ENCODE assay signal across 11 cellular contexts in the genomic region with DNA sequence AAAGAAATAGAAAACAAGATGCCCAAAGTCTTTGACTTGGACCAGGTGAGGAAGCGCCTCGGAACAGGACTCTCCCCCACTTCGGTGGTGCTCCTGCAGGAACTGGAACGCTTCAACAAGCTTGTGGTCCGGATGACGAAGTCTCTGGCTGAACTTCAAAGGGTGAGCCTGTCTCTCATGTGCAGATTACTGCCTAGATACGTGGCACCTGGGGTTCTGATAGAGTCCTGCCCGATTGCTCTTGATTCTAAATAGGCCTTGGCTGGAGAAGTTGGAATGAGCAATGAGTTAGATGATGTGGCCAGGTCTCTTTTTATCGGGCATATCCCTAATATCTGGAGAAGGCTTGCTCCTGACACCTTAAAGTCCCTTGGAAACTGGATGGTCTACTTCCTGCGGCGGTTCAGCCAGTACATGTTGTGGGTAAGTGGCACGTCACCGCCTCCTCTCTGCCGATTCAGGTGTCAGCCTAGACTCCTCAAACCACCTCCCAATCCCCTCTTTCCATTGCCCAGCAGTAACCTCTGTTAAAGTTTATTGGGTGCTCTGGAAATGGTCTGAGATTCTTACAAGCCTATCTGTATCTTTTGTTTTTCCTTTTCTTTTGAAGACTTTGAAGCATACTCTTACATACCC. TPM values are rescaled to one million over a fixed set of nuclear protein-coding genes. Genes with fewer than 3 reads are reported as not detected.
A peak's percentile ranks its signal among the peaks of the same experiment; 100 is the strongest.
DNase-seq lines count a peak whose midpoint lies in the region; ATAC-seq, FAIRE-seq and TF ChIP-seq lines count a peak whose summit lies in the region.
"Had no signal": no experiment of that assay in that cellular context is flagged by ENCODE, and none has a peak within 500 bp of the region (broad histone marks: within the 10 kb centered on the region; RNA-seq: fewer than 3 reads in every experiment).

No MANE protein-coding gene starts in this region.

- H3K9me3 Mint-ChIP-seq in activated CD4-positive, alpha-beta memory T cell treated with anti-CD3 and anti-CD28 coated beads for 36 hours = no peaks in the 10 kb centered on the region
- H3K9me3 Mint-ChIP-seq in activated CD4-positive, alpha-beta memory T cell treated with anti-CD3 and anti-CD28 coated beads, Interleukin-2, amount 10 ng/mL, durations not matched to agents 7 days and 5 days = no peaks in the 10 kb centered on the region
- H3K9me3 Mint-ChIP-seq in stimulated activated effector memory CD8-positive, alpha-beta T cell treated with anti-CD3 and anti-CD28 coated beads, Interleukin-12 subunit alpha, Interleukin-12 subunit beta, amount 100 ng/mL, for 72 hours = no peaks in the 10 kb centered on the region
- H3K9me3 Mint-ChIP-seq in chondrocyte (ENCODE audit: low read depth) = peaks cover 13% of the 10 kb centered on the region

- peaks cover 68 to 94% of the 10 kb centered on the region in 2 experiments for H3K27me3 ChIP-seq in K562 (ENCODE audit: control insufficient read depth in 2 of 2, insufficient read depth in 2 of 2, low read length in 2 of 2)
- no peaks in the 10 kb centered on the region for H3K27me3 ChIP-seq in transverse colon

- in situ Hi-C loops in K562 (cut with MboI) (no loop called here), transverse colon (cut with MboI; ENCODE audit: low pct_ligation_motif_present in 1 of 4, low pct_unique_long_range_greater_than_20kb in 1 of 4, low sequenced_read_pairs in 3 of 4) (no loop called here)

- H3K4me3 Mint-ChIP-seq in activated CD4-positive, alpha-beta memory T cell treated with anti-CD3 and anti-CD28 coated beads for 36 hours = no peak overlapping the region
- H3K4me3 Mint-ChIP-seq in activated CD4-positive, alpha-beta memory T cell treated with anti-CD3 and anti-CD28 coated beads, Interleukin-2, amount 10 ng/mL, durations not matched to agents 7 days and 5 days = no peak overlapping the region
- no peak overlapping the region for H3K4me3 Mint-ChIP-seq in stimulated activated effector memory CD8-positive, alpha-beta T cell treated with anti-CD3 and anti-CD28 coated beads, Interleukin-12 subunit alpha, Interleukin-12 subunit beta, amount 100 ng/mL, for 72 hours
- H3K4me3 Mint-ChIP-seq in chondrocyte (ENCODE audit: unreplicated experiment) = no peak overlapping the region

- H3K9me1 ChIP-seq in K562 (ENCODE audit: control insufficient read depth, insufficient read depth, low read length) = no peaks in the 10 kb centered on the region

- H3K4me1 Mint-ChIP-seq in activated CD4-positive, alpha-beta memory T cell treated with anti-CD3 and anti-CD28 coated beads for 36 hours (ENCODE audit: low read depth) = peaks cover 13% of the 10 kb centered on the region
- H3K4me1 Mint-ChIP-seq in activated CD4-positive, alpha-beta memory T cell treated with anti-CD3 and anti-CD28 coated beads, Interleukin-2, amount 10 ng/mL, durations not matched to agents 7 days and 5 days = peaks cover 18% of the 10 kb centered on the region
- peaks cover 24% of the 10 kb centered on the region for H3K4me1 Mint-ChIP-seq in stimulated activated effector memory CD8-positive, alpha-beta T cell treated with anti-CD3 and anti-CD28 coated beads, Interleukin-12 subunit alpha, Interleukin-12 subunit beta, amount 100 ng/mL, for 72 hours
- no peaks in the 10 kb centered on the region for H3K4me1 Mint-ChIP-seq in chondrocyte (ENCODE audit: low read depth)

- DNase-seq in activated CD4-positive, alpha-beta memory T cell treated with anti-CD3 and anti-CD28 coated beads for 36 hours = peak; percentile 58
- no peak for DNase-seq in activated CD4-positive, alpha-beta memory T cell treated with anti-CD3 and anti-CD28 coated beads, Interleukin-2, amount 10 ng/mL, durations not matched to agents 7 days and 5 days
- DNase-seq in activated CD4-positive, alpha-beta T cell treated with anti-CD3 and anti-CD28 coated beads, Interleukin-2, amount 50 U/mL, for 1 hour = peak; percentile 39
- DNase-seq in K562 (ENCODE audit: extremely low read depth in 1 of 4, low spot score in 3 of 4) = no peak
- no peak for DNase-seq in stimulated activated effector memory CD8-positive, alpha-beta T cell treated with anti-CD3 and anti-CD28 coated beads, Interleukin-12 subunit alpha, Interleukin-12 subunit beta, amount 100 ng/mL, for 72 hours (ENCODE audit: low spot score in 2 of 2)
- DNase-seq in chondrocyte (ENCODE audit: low spot score) = no peak
- DNase-seq in transverse colon = no peak
- DNase-seq: DMS153, NCI-H1694, NCI-H748 treated with DMSO at 0.1 percent for 48 hours had no signal

- no peak for TF ChIP-seq EP300 in K562 (IDR thresholded peaks at IDR 0.05; ENCODE audit: low read length)
- no peak for TF ChIP-seq EP300 in transverse colon (IDR thresholded peaks at IDR 0.05; ENCODE audit: low read depth)

- TF ChIP-seq CTCF in K562 (IDR thresholded peaks at IDR 0.05 in 2 of 3, conservative IDR thresholded peaks at IDR 0.05 in 1 of 3; ENCODE audit: insufficient read depth in 2 of 3, low read depth in 1 of 3, low read length in 3 of 3) (0 out of 6 replicates have a peak, but pooled peaks of 1 of the 3 experiments have one; percentile 19), chondrocyte (IDR thresholded peaks at IDR 0.05) (no peak), transverse colon (IDR thresholded peaks at IDR 0.05) (no peak)

- H2AFZ ChIP-seq in K562 (ENCODE audit: low read depth, low read length) = no peak overlapping the region

- FAIRE-seq in K562 (lab: Jason Lieb, UNC) = peak; percentile 11

- no peaks in the 10 kb centered on the region for H3K27me3 Mint-ChIP-seq in activated CD4-positive, alpha-beta memory T cell treated with anti-CD3 and anti-CD28 coated beads for 36 hours
- peaks cover 17% of the 10 kb centered on the region for H3K27me3 Mint-ChIP-seq in activated CD4-positive, alpha-beta memory T cell treated with anti-CD3 and anti-CD28 coated beads, Interleukin-2, amount 10 ng/mL, durations not matched to agents 7 days and 5 days
- H3K27me3 Mint-ChIP-seq in chondrocyte (ENCODE audit: low read depth) = no peaks in the 10 kb centered on the region

- TF ChIP-seq POLR2A in K562 (conservative IDR thresholded peaks at IDR 0.05) (no peak), transverse colon (IDR thresholded peaks at IDR 0.05) (no peak)

- no peak for TF ChIP-seq RAD21 in K562 (CRISPR knock-in tag; conservative IDR thresholded peaks at IDR 0.05 in 1 of 2, IDR thresholded peaks at IDR 0.05 in 1 of 2)

- H3K79me2 ChIP-seq in K562 (ENCODE audit: control insufficient read depth, insufficient read depth, low read length) = no peaks in the 10 kb centered on the region

- whole genome bisulfite sequencing in K562 (ENCODE audit: insufficient coverage, low coverage, missing lambda C conversion rate) = 9% methylated on average over 14 of the region's 14 CpGs
- WGBS in transverse colon (ENCODE audit: low coverage in 1 of 2), 2 donors = 79 to 88% methylated on average over 5 to 14 of the region's 14 CpGs

- H3K36me3 ChIP-seq in K562 (ENCODE audit: control insufficient read depth, insufficient read depth, low read length) (no peaks in the 10 kb centered on the region), transverse colon (no peaks in the 10 kb centered on the region)

- BruUV-seq in K562 (replicated peaks; lab: Mats Ljungman, UMichigan) = no TSS peak

- H3K9ac ChIP-seq in K562 (ENCODE audit: insufficient read depth in 1 of 2, low read depth in 2 of 2, low read length in 2 of 2) = no peak overlapping the region

- POLR2A ChIA-PET in activated CD4-positive, alpha-beta memory T cell treated with anti-CD3 and anti-CD28 coated beads for 36 hours (lab: Charles Lee) = no interaction called here
- POLR2A ChIA-PET in activated CD4-positive, alpha-beta memory T cell treated with anti-CD3 and anti-CD28 coated beads, Interleukin-2, amount 10 ng/mL, durations not matched to agents 7 days and 5 days (lab: Charles Lee) = interaction anchor here (0.6 kb wide), 1 partner anchor 12 kb away, joined by 3 read pairs; no protein-coding TSS in a partner anchor
- POLR2A ChIA-PET in K562 (lab: Yijun Ruan, JAX) = no interaction called here

- H3K36me3 Mint-ChIP-seq in activated CD4-positive, alpha-beta memory T cell treated with anti-CD3 and anti-CD28 coated beads for 36 hours = peaks cover 2% of the 10 kb centered on the region
- H3K36me3 Mint-ChIP-seq in activated CD4-positive, alpha-beta memory T cell treated with anti-CD3 and anti-CD28 coated beads, Interleukin-2, amount 10 ng/mL, durations not matched to agents 7 days and 5 days (ENCODE audit: low read depth) = peaks cover 5% of the 10 kb centered on the region
- H3K36me3 Mint-ChIP-seq in stimulated activated effector memory CD8-positive, alpha-beta T cell treated with anti-CD3 and anti-CD28 coated beads, Interleukin-12 subunit alpha, Interleukin-12 subunit beta, amount 100 ng/mL, for 72 hours = no peaks in the 10 kb centered on the region
- peaks cover 17% of the 10 kb centered on the region for H3K36me3 Mint-ChIP-seq in chondrocyte (ENCODE audit: low read depth)

- H4K20me1 ChIP-seq in K562 (replicated peaks; ENCODE audit: control insufficient read depth, insufficient read depth, low read length) = peaks cover 12% of the 10 kb centered on the region

- CTCF ChIA-PET in activated CD4-positive, alpha-beta memory T cell treated with anti-CD3 and anti-CD28 coated beads for 36 hours (lab: Charles Lee) = interaction anchor here (0.6 kb wide), 1 partner anchor 27 kb away, joined by 4 read pairs; no protein-coding TSS in a partner anchor
- CTCF ChIA-PET in activated CD4-positive, alpha-beta memory T cell treated with anti-CD3 and anti-CD28 coated beads, Interleukin-2, amount 10 ng/mL, durations not matched to agents 7 days and 5 days (lab: Charles Lee) = no interaction called here
- CTCF ChIA-PET in K562 (lab: Yijun Ruan, JAX; ENCODE audit: low intra/inter-chr PET ratio) = no interaction called here

- intact Hi-C loops in activated CD4-positive, alpha-beta memory T cell treated with anti-CD3 and anti-CD28 coated beads for 36 hours (cut with micrococcal nuclease) = no loop called here
- intact Hi-C loops in K562 (cut with micrococcal nuclease) = no loop called here
- intact Hi-C loops in transverse colon (cut with DNase I; ENCODE audit: low total_unique reads) = no loop called here

- no peak overlapping the region for H3K27ac Mint-ChIP-seq in activated CD4-positive, alpha-beta memory T cell treated with anti-CD3 and anti-CD28 coated beads for 36 hours
- no peak overlapping the region for H3K27ac Mint-ChIP-seq in activated CD4-positive, alpha-beta memory T cell treated with anti-CD3 and anti-CD28 coated beads, Interleukin-2, amount 10 ng/mL, durations not matched to agents 7 days and 5 days
- H3K27ac Mint-ChIP-seq in stimulated activated effector memory CD8-positive, alpha-beta T cell treated with anti-CD3 and anti-CD28 coated beads, Interleukin-12 subunit alpha, Interleukin-12 subunit beta, amount 100 ng/mL, for 72 hours = no peak overlapping the region
- H3K27ac Mint-ChIP-seq in chondrocyte (ENCODE audit: unreplicated experiment) = no peak overlapping the region

- no peak overlapping the region for H3K4me2 ChIP-seq in K562 (ENCODE audit: insufficient read depth, low read length)

- H3K4me3 ChIP-seq in K562 = no peak overlapping the region
- H3K4me3 ChIP-seq in transverse colon = no peak overlapping the region

- H3K9me3 ChIP-seq in K562 (replicated peaks; ENCODE audit: control insufficient read depth, insufficient read depth, low read depth, low read length) (no peaks in the 10 kb centered on the region), transverse colon (no peaks in the 10 kb centered on the region)

- H3K4me1 ChIP-seq in K562 (replicated peaks in 1 of 2; ENCODE audit: control insufficient read depth in 2 of 2, insufficient read depth in 2 of 2, low read length in 2 of 2) (peaks cover 0 to 4% of the 10 kb centered on the region in 2 experiments; a peak in 4 of 5 replicates), transverse colon (no peaks in the 10 kb centered on the region)

- ATAC-seq in K562 = no peak
- ATAC-seq in stimulated activated effector memory CD8-positive, alpha-beta T cell treated with anti-CD3 and anti-CD28 coated beads, Interleukin-12 subunit alpha, Interleukin-12 subunit beta, amount 100 ng/mL, for 72 hours = peak; percentile 55
- no peak for ATAC-seq in HG02763 (IDR thresholded peaks at IDR 0.05; ENCODE audit: unreplicated experiment)

- no peak overlapping the region for H3K27ac ChIP-seq in K562 (ENCODE audit: extremely low read depth, low read depth, low read length)
- H3K27ac ChIP-seq in transverse colon = no peak overlapping the region

RNA-seq across cellular contexts. Expression of a gene that starts 40.8 kb away (rescaled TPM):
- total RNA-seq in activated CD4-positive, alpha-beta memory T cell treated with anti-CD3 and anti-CD28 coated beads for 36 hours = 10 to 100 TPM; 11.4 to 11.7 TPM
- 10 to 100 TPM; 20.3 to 20.5 TPM for total RNA-seq in activated CD4-positive, alpha-beta memory T cell treated with anti-CD3 and anti-CD28 coated beads, Interleukin-2, amount 10 ng/mL, durations not matched to agents 7 days and 5 days
- 5.4 and 7.1 TPM in 2 replicates for total RNA-seq in K562 (2011; cell fraction: chromatin; rRNA removed; ENCODE audit: low replicate concordance)
- total RNA-seq in K562 (2011; cell fraction: nucleolus; rRNA removed) = 4.5 and 5.0 TPM in 2 replicates
- 4.6 and 7.2 TPM in 2 replicates for total RNA-seq in K562 (2011; cell fraction: nucleoplasm; rRNA removed)
- total RNA-seq in K562 (2014; rRNA removed) (1.4 TPM in 2 replicates), K562 (2014; rRNA removed; fragmentation: Illumina TruSeq; extraction: Trizol) (1.3 and 1.7 TPM in 2 replicates), K562 (2015; rRNA removed; fragmentation: Illumina TruSeq; extraction: Trizol) (1.5 and 2.1 TPM in 2 replicates), K562 (2021) (4.0 and 5.9 TPM in 2 replicates), chondrocyte (63.0 to 74.7 TPM (median 68.8 TPM) in 3 replicates), transverse colon (10 to 100 TPM; 14.8 to 48.8 (median 21.1) TPM)
- polyA plus RNA-seq in K562 (2011; rRNA removed) (2.6 and 6.8 TPM in 2 replicates), K562 (2014; fragmentation: Illumina TruSeq; extraction: Trizol) (2.6 and 3.6 TPM in 2 replicates), K562 (2014; fragmentation: Nextera tagmentation; extraction: Ambion mirVana) (under 1 TPM; 0.27 to 0.30 TPM), K562 (2014; rRNA removed) (3.1 and 3.4 TPM in 2 replicates)
- 2.4 and 6.8 TPM in 2 replicates for polyA plus RNA-seq in K562 (2011; cell fraction: cytosol; rRNA removed)
- polyA plus RNA-seq in K562 (2011; cell fraction: nucleus; rRNA removed) = 6.6 and 11.3 TPM in 2 replicates
- polyA plus RNA-seq in K562 (2012) = 4.0 and 11.0 TPM in 2 replicates
- 2.2 and 3.6 TPM in 2 replicates for polyA minus RNA-seq in K562 (2011; rRNA and poly(A)+ RNA removed)
- 2.2 and 5.6 TPM in 2 replicates for polyA minus RNA-seq in K562 (2011; cell fraction: cytosol; rRNA and poly(A)+ RNA removed)
- polyA minus RNA-seq in K562 (2011; cell fraction: nucleus; rRNA and poly(A)+ RNA removed) = 3.8 and 8.9 TPM in 2 replicates

RNA-seq across cellular contexts. Expression of a gene that starts 41.2 kb away (rescaled TPM):
- 10 to 100 TPM; 53.2 to 56.9 TPM for total RNA-seq in activated CD4-positive, alpha-beta memory T cell treated with anti-CD3 and anti-CD28 coated beads for 36 hours
- 10 to 100 TPM; 42.5 to 43.4 TPM for total RNA-seq in activated CD4-positive, alpha-beta memory T cell treated with anti-CD3 and anti-CD28 coated beads, Interleukin-2, amount 10 ng/mL, durations not matched to agents 7 days and 5 days
- total RNA-seq in K562 (2011; cell fraction: chromatin; rRNA removed; ENCODE audit: low replicate concordance) = 30.4 and 40.8 TPM in 2 replicates
- total RNA-seq in K562 (2011; cell fraction: nucleolus; rRNA removed) = 22.5 and 24.2 TPM in 2 replicates
- 37.6 and 62.4 TPM in 2 replicates for total RNA-seq in K562 (2011; cell fraction: nucleoplasm; rRNA removed)
- 31.1 and 34.5 TPM in 2 replicates for total RNA-seq in K562 (2014; rRNA removed)
- 69.9 and 73.6 TPM in 2 replicates for total RNA-seq in K562 (2014; rRNA removed; fragmentation: Illumina TruSeq; extraction: Trizol)
- total RNA-seq in K562 (2015; rRNA removed; fragmentation: Illumina TruSeq; extraction: Trizol) = 59.6 and 63.6 TPM in 2 replicates
- 75.5 and 82.5 TPM in 2 replicates for total RNA-seq in K562 (2021)
- 64.8 and 90.3 TPM in 2 replicates for polyA plus RNA-seq in K562 (2011; rRNA removed)
- polyA plus RNA-seq in K562 (2011; cell fraction: cytosol; rRNA removed) = 29.8 and 49.5 TPM in 2 replicates
- 44.5 and 52.5 TPM in 2 replicates for polyA plus RNA-seq in K562 (2011; cell fraction: nucleus; rRNA removed)
- polyA plus RNA-seq in K562 (2012) = 48.0 and 52.7 TPM in 2 replicates
- polyA plus RNA-seq in K562 (2014; fragmentation: Illumina TruSeq; extraction: Trizol) = 78.3 and 101 TPM in 2 replicates
- polyA plus RNA-seq in K562 (2014; fragmentation: Nextera tagmentation; extraction: Ambion mirVana) = 1 to 10 TPM; 3.3 to 6.3 TPM
- polyA plus RNA-seq in K562 (2014; rRNA removed) = 59.1 and 59.4 TPM in 2 replicates
- polyA minus RNA-seq in K562 (2011; rRNA and poly(A)+ RNA removed) = 46.6 and 47.8 TPM in 2 replicates
- polyA minus RNA-seq in K562 (2011; cell fraction: cytosol; rRNA and poly(A)+ RNA removed) = 26.5 and 29.5 TPM in 2 replicates
- 28.0 and 52.0 TPM in 2 replicates for polyA minus RNA-seq in K562 (2011; cell fraction: nucleus; rRNA and poly(A)+ RNA removed)
- 86.7 to 99.8 TPM (median 88.0 TPM) in 3 replicates for total RNA-seq in chondrocyte
- 100 to 1,000 TPM in 2 of 4 donors, 10 to 100 TPM in 2; 84.4 to 144 (median 103) TPM for total RNA-seq in transverse colon

Comparison
In these comparisons a context has a peak if more than half of its experiments do, and no peak if none do; other contexts are left out.
1. DNase-seq: peak in activated CD4-positive, alpha-beta memory T cell treated with anti-CD3 and anti-CD28 coated beads for 36 hours (single experiment) and activated CD4-positive, alpha-beta T cell treated with anti-CD3 and anti-CD28 coated beads, Interleukin-2, amount 50 U/mL, for 1 hour (single experiment); none in activated CD4-positive, alpha-beta memory T cell treated with anti-CD3 and anti-CD28 coated beads, Interleukin-2, amount 10 ng/mL, durations not matched to agents 7 days and 5 days (single experiment), K562 (0 of 4), stimulated activated effector memory CD8-positive, alpha-beta T cell treated with anti-CD3 and anti-CD28 coated beads, Interleukin-12 subunit alpha, Interleukin-12 subunit beta, amount 100 ng/mL, for 72 hours (0 of 2), chondrocyte (single experiment) and transverse colon (single experiment).